26 cellular contexts compared by ENCODE assay signal in genomic region chr20:3698511-3699436, GRCh38. TPM values are rescaled to one million over a fixed set of nuclear protein-coding genes. Genes with fewer than 3 reads are reported as not detected.
"Had no signal": no experiment of that assay in that cellular context is flagged by ENCODE, and none has a peak within 500 bp of the region (broad histone marks: within the 10 kb centered on the region; RNA-seq: fewer than 3 reads in every experiment).

No MANE protein-coding gene starts in this region.

- H3K27ac ChIP-seq: brain microvascular endothelial cell, colonic mucosa, prostate gland, thoracic aorta, upper lobe of left lung had no signal

- H3K9me3 ChIP-seq: colonic mucosa, prostate gland, thoracic aorta had no signal

- H3K4me3 ChIP-seq: colonic mucosa, prostate gland, thoracic aorta, upper lobe of left lung had no signal

- H3K4me1 ChIP-seq: colonic mucosa, prostate gland, upper lobe of left lung had no signal

- H3K36me3 ChIP-seq: brain microvascular endothelial cell, colonic mucosa, prostate gland, thoracic aorta, upper lobe of left lung had no signal

- ATAC-seq: activated CD8-positive, alpha-beta T cell treated with anti-CD3 and anti-CD28 coated beads for 36 hours; activated naive CD8-positive, alpha-beta T cell treated with anti-CD3 and anti-CD28 coated beads, Interleukin-2, amount 50 U/mL, for 24 hours; left lobe of liver; right cardiac atrium; stimulated activated effector memory CD8-positive, alpha-beta T cell treated with anti-CD3 and anti-CD28 coated beads, Interleukin-12 subunit alpha, Interleukin-12 subunit beta, amount 100 ng/mL, for 72 hours had no signal

- FAIRE-seq: keratinocyte, small intestine had no signal

- H3K27me3 ChIP-seq: brain microvascular endothelial cell, colonic mucosa, upper lobe of left lung had no signal

- DNase-seq: activated B cell treated with CpG ODN at 0.5 μM for 24 hours; activated CD4-positive, alpha-beta T cell treated with anti-CD3 and anti-CD28 coated beads for 48 hours; activated CD8-positive, alpha-beta T cell treated with anti-CD3 and anti-CD28 coated beads for 36 hours; activated effector memory CD4-positive, alpha-beta T cell treated with Interleukin-2 at 50 U/mL for 16 hours; activated naive CD4-positive, alpha-beta T cell treated with anti-CD3 and anti-CD28 coated beads, Interleukin-2, amount 10 ng/mL, durations not matched to agents 7 days and 5 days; activated naive CD8-positive, alpha-beta T cell treated with anti-CD3 and anti-CD28 coated beads, Interleukin-2, amount 50 U/mL, for 24 hours; activated T-cell treated with anti-CD3 and anti-CD28 coated beads, Interleukin-2, amount 50 U/mL, for 4 hours; anterior cingulate cortex; brain microvascular endothelial cell; central memory CD4-positive, alpha-beta T cell; colonic mucosa; foreskin melanocyte; hypothalamus; mammary epithelial cell; small intestine; stimulated activated CD4-positive, alpha-beta T cell treated with anti-CD3 and anti-CD28 coated beads, Interleukin-4, amount 100 ng/mL, for 24 hours; upper lobe of left lung had no signal

RNA-seq across cellular contexts. Expression of gene SIGLEC1, which starts 13.6 kb away (rescaled TPM):
- total RNA-seq: activated B cell treated with CpG ODN at 0.5 μM for 24 hours; activated CD8-positive, alpha-beta T cell treated with anti-CD3 and anti-CD28 coated beads for 36 hours; epithelial cell of proximal tubule; mammary epithelial cell; neural crest cell had no signal
- polyA plus RNA-seq: keratinocyte, mammary epithelial cell had no signal

RNA-seq across cellular contexts. Expression of gene ADAM33, which starts 17.0 kb away (rescaled TPM):
- total RNA-seq: activated B cell treated with CpG ODN at 0.5 μM for 24 hours; activated CD8-positive, alpha-beta T cell treated with anti-CD3 and anti-CD28 coated beads for 36 hours; activated T-cell treated with anti-CD3 and anti-CD28 coated beads, Interleukin-2, amount 50 U/mL, for 4 hours; epithelial cell of proximal tubule had no signal
- polyA plus RNA-seq: keratinocyte, mammary epithelial cell had no signal

RNA-seq across cellular contexts. Expression of gene HSPA12B, which starts 33.7 kb away (rescaled TPM):
- total RNA-seq: activated B cell treated with CpG ODN at 0.5 μM for 24 hours; activated CD8-positive, alpha-beta T cell treated with anti-CD3 and anti-CD28 coated beads for 36 hours; epithelial cell of proximal tubule; mammary epithelial cell; osteocyte had no signal
- polyA plus RNA-seq: keratinocyte, mammary epithelial cell had no signal

RNA-seq across cellular contexts. Expression of gene GFRA4, which starts 35.6 kb away (rescaled TPM):
- total RNA-seq: activated B cell treated with CpG ODN at 0.5 μM for 24 hours; activated CD8-positive, alpha-beta T cell treated with anti-CD3 and anti-CD28 coated beads for 36 hours; activated T-cell treated with anti-CD3 and anti-CD28 coated beads, Interleukin-2, amount 50 U/mL, for 4 hours; colonic mucosa; epithelial cell of proximal tubule; left lobe of liver; mammary epithelial cell; neural crest cell; osteocyte; prostate gland; right cardiac atrium; thoracic aorta; upper lobe of left lung had no signal
- polyA plus RNA-seq: keratinocyte, mammary epithelial cell, right cardiac atrium, small intestine had no signal
